Comparison of ENCODE assay signal across 18 cellular contexts in genomic region chr10:96656839-96657238, GRCh38.
DNase-seq lines count a peak whose midpoint lies in the region; ATAC-seq lines count a peak whose summit lies in the region.
"Had no signal": no experiment of that assay in that cellular context is flagged by ENCODE, and none has a peak within 500 bp of the region (broad histone marks: within the 10 kb centered on the region; RNA-seq: fewer than 3 reads in every experiment).

No MANE protein-coding gene starts in this region.

- intact Hi-C loops in dendritic cell treated with granulocyte-macrophage colony-stimulating factor and Interleukin-4, amounts not matched to agents 40 ng/mL and 50 ng/mL, for 4 days (cut with micrococcal nuclease), result no loop called here
- intact Hi-C loops in aorta (cut with DNase I), result no loop called here

- H3K4me3 ChIP-seq in aorta (ENCODE audit: low read length in 2 of 2), result no peak overlapping the region
- H3K4me3 ChIP-seq: breast epithelium, GM12878, smooth muscle cell, suprapubic skin had no signal

- H3K27me3 ChIP-seq in aorta (ENCODE audit: control insufficient read depth in 1 of 2, insufficient read depth in 2 of 2, low read length in 1 of 2), result no peaks in the 10 kb centered on the region
- H3K27me3 ChIP-seq: breast epithelium, suprapubic skin had no signal

- DNase-seq in CD1c-positive myeloid dendritic cell (ENCODE audit: extremely low spot score), result peak; percentile 69
- peak; percentile 90 for DNase-seq in MV-4-11 (lab: John Stamatoyannopoulos, UW)
- DNase-seq in natural killer cell treated with Interleukin-12 subunit alpha and Interleukin-12 subunit beta and Interleukin-15 and Interleukin-18, amount 100 ng/mL, for 72 hours (ENCODE audit: low spot score), result no peak
- DNase-seq in NCI-H524 treated with DMSO at 0.1 percent for 48 hours (lab: John Stamatoyannopoulos, UW), result no peak
- no peak for DNase-seq in DMS79 treated with DMSO at 0.1 percent for 48 hours (lab: John Stamatoyannopoulos, UW)
- DNase-seq in aorta, result no peak
- DNase-seq in NCI-H1105 (lab: John Stamatoyannopoulos, UW), result no peak
- DNase-seq: activated CD4-positive, CD25-positive, alpha-beta regulatory T cell; activated CD8-positive, alpha-beta T cell treated with anti-CD3 and anti-CD28 coated beads, Interleukin-2, amount 10 ng/mL, durations not matched to agents 7 days and 5 days; NCI-H345; stimulated activated CD8-positive, alpha-beta memory T cell treated with anti-CD3 and anti-CD28 coated beads, Interleukin-4, amount 100 ng/mL, for 48 hours; T-helper 2 cell had no signal

- H3K4me3 Mint-ChIP-seq in dendritic cell treated with granulocyte-macrophage colony-stimulating factor and Interleukin-4, amounts not matched to agents 40 ng/mL and 50 ng/mL, for 4 days, result no peak overlapping the region
- peak overlapping the region; percentile 83 for H3K4me3 Mint-ChIP-seq in natural killer cell treated with Interleukin-12 subunit alpha and Interleukin-12 subunit beta and Interleukin-15 and Interleukin-18, amount 100 ng/mL, for 72 hours
- H3K4me3 Mint-ChIP-seq: activated CD8-positive, alpha-beta T cell treated with anti-CD3 and anti-CD28 coated beads, Interleukin-2, amount 10 ng/mL, durations not matched to agents 7 days and 5 days had no signal

- no peak overlapping the region for H3K27ac ChIP-seq in aorta (ENCODE audit: low read depth in 1 of 2, low read length in 2 of 2)
- H3K27ac ChIP-seq: breast epithelium, suprapubic skin had no signal

- peak; percentile 55 to 66 for ATAC-seq in natural killer cell treated with Interleukin-12 subunit alpha and Interleukin-12 subunit beta and Interleukin-15 and Interleukin-18, amount 100 ng/mL, for 72 hours
- ATAC-seq in aorta (ENCODE audit: low FRiP score), result no peak
- ATAC-seq: activated CD8-positive, alpha-beta T cell treated with anti-CD3 and anti-CD28 coated beads, Interleukin-2, amount 10 ng/mL, durations not matched to agents 7 days and 5 days; GM12878 had no signal

- H3K27ac Mint-ChIP-seq in dendritic cell treated with granulocyte-macrophage colony-stimulating factor and Interleukin-4, amounts not matched to agents 40 ng/mL and 50 ng/mL, for 4 days, result peak overlapping the region; percentile 44
- peak overlapping the region; percentile 85 to 98 for H3K27ac Mint-ChIP-seq in natural killer cell treated with Interleukin-12 subunit alpha and Interleukin-12 subunit beta and Interleukin-15 and Interleukin-18, amount 100 ng/mL, for 72 hours
- H3K27ac Mint-ChIP-seq: activated CD8-positive, alpha-beta T cell treated with anti-CD3 and anti-CD28 coated beads, Interleukin-2, amount 10 ng/mL, durations not matched to agents 7 days and 5 days; progenitor cell of endocrine pancreas had no signal

- H3K36me3 Mint-ChIP-seq in dendritic cell treated with granulocyte-macrophage colony-stimulating factor and Interleukin-4, amounts not matched to agents 40 ng/mL and 50 ng/mL, for 4 days (ENCODE audit: low read depth), result peaks cover 32% of the 10 kb centered on the region
- H3K36me3 Mint-ChIP-seq in natural killer cell treated with Interleukin-12 subunit alpha and Interleukin-12 subunit beta and Interleukin-15 and Interleukin-18, amount 100 ng/mL, for 72 hours, result peaks cover 25% of the 10 kb centered on the region

- no peaks in the 10 kb centered on the region for H3K36me3 ChIP-seq in aorta (ENCODE audit: control insufficient read depth in 1 of 2, insufficient read depth in 2 of 2, low read length in 1 of 2)
- H3K36me3 ChIP-seq: breast epithelium, suprapubic skin had no signal

- WGBS in aorta, 2 donors, result 88 to 89% methylated on average over 9 of the region's 9 CpGs

- H3K9me3 ChIP-seq in aorta (ENCODE audit: control insufficient read depth, low read length), result no peaks in the 10 kb centered on the region
- H3K9me3 ChIP-seq: breast epithelium, suprapubic skin had no signal

- peaks cover 73% of the 10 kb centered on the region for H3K4me1 Mint-ChIP-seq in dendritic cell treated with granulocyte-macrophage colony-stimulating factor and Interleukin-4, amounts not matched to agents 40 ng/mL and 50 ng/mL, for 4 days (ENCODE audit: low read depth)
- H3K4me1 Mint-ChIP-seq in natural killer cell treated with Interleukin-12 subunit alpha and Interleukin-12 subunit beta and Interleukin-15 and Interleukin-18, amount 100 ng/mL, for 72 hours (ENCODE audit: low read depth in 2 of 2), result peaks cover 71 to 77% of the 10 kb centered on the region in 2 donors

- no peaks in the 10 kb centered on the region for H3K27me3 Mint-ChIP-seq in dendritic cell treated with granulocyte-macrophage colony-stimulating factor and Interleukin-4, amounts not matched to agents 40 ng/mL and 50 ng/mL, for 4 days
- H3K27me3 Mint-ChIP-seq in natural killer cell treated with Interleukin-12 subunit alpha and Interleukin-12 subunit beta and Interleukin-15 and Interleukin-18, amount 100 ng/mL, for 72 hours, result no peaks in the 10 kb centered on the region
- H3K27me3 Mint-ChIP-seq: progenitor cell of endocrine pancreas had no signal

- H3K4me1 ChIP-seq in aorta (ENCODE audit: control insufficient read depth in 1 of 2, insufficient read depth in 2 of 2, low read length in 2 of 2), result no peaks in the 10 kb centered on the region
- H3K4me1 ChIP-seq: breast epithelium, suprapubic skin had no signal

- peaks cover 6% of the 10 kb centered on the region for H3K9me3 Mint-ChIP-seq in dendritic cell treated with granulocyte-macrophage colony-stimulating factor and Interleukin-4, amounts not matched to agents 40 ng/mL and 50 ng/mL, for 4 days
- H3K9me3 Mint-ChIP-seq in natural killer cell treated with Interleukin-12 subunit alpha and Interleukin-12 subunit beta and Interleukin-15 and Interleukin-18, amount 100 ng/mL, for 72 hours, result peaks cover 3% of the 10 kb centered on the region

Comparison
In these comparisons a context has a peak if more than half of its experiments do, and no peak if none do; other contexts are left out.
1. DNase-seq: peak in CD1c-positive myeloid dendritic cell (single experiment) and MV-4-11 (single experiment); none in natural killer cell treated with Interleukin-12 subunit alpha and Interleukin-12 subunit beta and Interleukin-15 and Interleukin-18, amount 100 ng/mL, for 72 hours (single experiment), NCI-H524 treated with DMSO at 0.1 percent for 48 hours (single experiment), DMS79 treated with DMSO at 0.1 percent for 48 hours (single experiment), aorta (0 of 2) and NCI-H1105 (single experiment).